1 cellular context compared by ENCODE assay signal in genomic region chr6:140445474-140446004, GRCh38.
TF ChIP-seq lines count a peak whose summit lies in the region.

No MANE protein-coding gene starts in this region.

TF ChIP-seq in GM23338, 12 proteins besides CTCF, POLR2A, EP300 and RAD21 (continued from another document):
- TF ChIP-seq ZNF462 (CRISPR knock-in tag; IDR thresholded peaks at IDR 0.05) = no peak
- TF ChIP-seq ETS1 (IDR thresholded peaks at IDR 0.05) = no peak
- TF ChIP-seq EZH2 (IDR thresholded peaks at IDR 0.05; ENCODE audit: low read depth, unreplicated experiment) = no peak
- no peak for TF ChIP-seq JUNB (IDR thresholded peaks at IDR 0.05; ENCODE audit: unreplicated experiment)
- TF ChIP-seq REST (IDR thresholded peaks at IDR 0.05; ENCODE audit: unreplicated experiment) = no peak
